ENCODE assay signal across 16 cellular contexts in the genomic region with DNA sequence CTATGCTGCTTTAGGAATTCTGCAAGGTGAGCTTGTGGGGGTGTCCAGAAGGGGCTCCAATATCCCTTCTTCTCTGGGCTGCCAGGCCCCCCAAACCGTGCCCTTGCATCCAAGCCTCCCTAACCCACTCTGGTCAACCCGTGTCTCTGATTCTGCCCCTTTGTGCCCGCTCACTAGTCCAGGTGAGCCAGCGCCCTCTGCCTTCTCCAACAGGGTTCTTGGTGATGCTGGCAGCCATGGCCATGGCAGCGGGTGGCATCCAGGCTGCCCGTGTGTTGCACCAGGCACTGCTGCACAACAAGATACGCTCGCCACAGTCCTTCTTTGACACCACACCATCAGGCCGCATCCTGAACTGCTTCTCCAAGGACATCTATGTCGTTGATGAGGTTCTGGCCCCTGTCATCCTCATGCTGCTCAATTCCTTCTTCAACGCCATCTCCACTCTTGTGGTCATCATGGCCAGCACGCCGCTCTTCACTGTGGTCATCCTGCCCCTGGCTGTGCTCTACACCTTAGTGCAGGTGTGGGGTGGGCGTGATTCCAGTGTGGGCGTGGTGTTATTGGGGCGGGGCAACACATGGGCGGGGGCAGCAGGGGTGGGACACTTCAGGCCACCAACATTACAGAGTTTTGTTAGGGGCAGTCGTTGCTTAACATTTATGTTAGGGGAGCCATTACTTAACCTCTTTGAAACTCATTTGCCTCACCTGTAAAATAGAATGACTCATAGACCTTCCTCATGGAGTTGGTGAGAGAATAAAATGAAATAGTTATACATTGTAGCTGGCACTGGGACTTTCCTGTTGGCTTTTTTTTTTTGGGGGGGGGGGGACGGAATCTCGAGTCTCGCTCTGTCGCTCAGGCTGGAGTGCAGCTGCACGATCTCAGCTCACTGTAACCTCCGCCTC. TPM values are rescaled to one million over a fixed set of nuclear protein-coding genes. Genes with fewer than 3 reads are reported as not detected.
"Had no signal": no experiment of that assay in that cellular context is flagged by ENCODE, and none has a peak within 500 bp of the region (broad histone marks: within the 10 kb centered on the region; RNA-seq: fewer than 3 reads in every experiment).

No MANE protein-coding gene starts in this region.

- H3K79me2 ChIP-seq: hepatocyte had no signal

- FAIRE-seq: colon had no signal

- H3K9me3 ChIP-seq: suprapubic skin, upper lobe of left lung had no signal

- H3K36me3 ChIP-seq: cardiac muscle cell, upper lobe of left lung, WERI-Rb-1 had no signal

- H2AFZ ChIP-seq: hepatocyte had no signal

- H3K4me3 ChIP-seq: cardiac muscle cell, hepatocyte, suprapubic skin, upper lobe of left lung had no signal

- ATAC-seq: activated CD4-positive, alpha-beta T cell treated with anti-CD3 and anti-CD28 coated beads for 36 hours; stimulated activated naive CD8-positive, alpha-beta T cell treated with anti-CD3 and anti-CD28 coated beads, Interleukin-15, Interleukin-2, amounts not matched to agents 100 U/mL and 50 U/mL, for 24 hours had no signal

- H3K27me3 ChIP-seq: cardiac muscle cell, hepatocyte, suprapubic skin, upper lobe of left lung had no signal

- H3K4me2 ChIP-seq: hepatocyte had no signal

- H3K27ac ChIP-seq: cardiac muscle cell, hepatocyte, suprapubic skin, upper lobe of left lung, WERI-Rb-1 had no signal

- DNase-seq: activated CD4-positive, alpha-beta memory T cell treated with anti-CD3 and anti-CD28 coated beads, Interleukin-2, amount 10 ng/mL, durations not matched to agents 7 days and 5 days; activated CD4-positive, alpha-beta T cell treated with anti-CD3 and anti-CD28 coated beads for 36 hours; activated gamma-delta T cell treated with Interleukin-2 at 50 U/mL for 16 hours; activated naive CD8-positive, alpha-beta T cell treated with anti-CD3 and anti-CD28 coated beads, Interleukin-2, amount 10 ng/mL, durations not matched to agents 7 days and 5 days; activated T-cell treated with anti-CD3 and anti-CD28 coated beads, Interleukin-2, amount 50 U/mL, for 48 hours; effector CD8-positive, alpha-beta T cell; stimulated activated CD4-positive, alpha-beta T cell treated with anti-CD3 and anti-CD28 coated beads, Interleukin-4, amount 100 ng/mL, for 1 hour; stimulated activated CD8-positive, alpha-beta memory T cell treated with anti-CD3 and anti-CD28 coated beads, Interleukin-4, amount 100 ng/mL, for 48 hours; stimulated activated naive CD8-positive, alpha-beta T cell treated with anti-CD3 and anti-CD28 coated beads, Interleukin-15, Interleukin-2, amounts not matched to agents 100 U/mL and 50 U/mL, for 24 hours; T-helper 9 cell; upper lobe of left lung; WERI-Rb-1 had no signal

RNA-seq across cellular contexts. Expression of a gene that starts 41.6 kb away (rescaled TPM):
- total RNA-seq: activated CD4-positive, alpha-beta T cell treated with anti-CD3 and anti-CD28 coated beads for 36 hours; cardiac muscle cell had no signal
